2 cellular contexts compared by ENCODE assay signal in genomic region chr12:64656429-64656828, GRCh38.
TF ChIP-seq lines count a peak whose summit lies in the region.

No MANE protein-coding gene starts in this region.

TF ChIP-seq in HCT116, 20 proteins besides CTCF, POLR2A, EP300 and RAD21 (continued from another document):
- TF ChIP-seq ZBTB33 (IDR thresholded peaks at IDR 0.05; ENCODE audit: extremely low read depth, insufficient replicate concordance, low read length): no peak
- no peak for TF ChIP-seq EZH2phosphoT487 (IDR thresholded peaks at IDR 0.05; ENCODE audit: borderline replicate concordance)
- no peak for TF ChIP-seq FOSL1 (IDR thresholded peaks at IDR 0.05; ENCODE audit: low read depth)
- no peak for TF ChIP-seq ATF3 (IDR thresholded peaks at IDR 0.05)
- TF ChIP-seq EZH2 (IDR thresholded peaks at IDR 0.05): no peak
- no peak for TF ChIP-seq REST (IDR thresholded peaks at IDR 0.05; ENCODE audit: low read depth)
- no peak for TF ChIP-seq JUND (IDR thresholded peaks at IDR 0.05)
- no peak for TF ChIP-seq MAX (IDR thresholded peaks at IDR 0.05)
- no peak for TF ChIP-seq EGR1 (IDR thresholded peaks at IDR 0.05; ENCODE audit: low read depth)
- no peak for TF ChIP-seq POLR2AphosphoS5 (IDR thresholded peaks at IDR 0.05; ENCODE audit: low read depth, low read length)
- TF ChIP-seq ELF1 (IDR thresholded peaks at IDR 0.05; ENCODE audit: borderline replicate concordance, low read depth): no peak
- no peak for TF ChIP-seq YY1 (IDR thresholded peaks at IDR 0.05; ENCODE audit: extremely low read depth, insufficient replicate concordance, low read depth, low read length)
- no peak for TF ChIP-seq ZFX (IDR thresholded peaks at IDR 0.05)
- no peak for TF ChIP-seq SRF (IDR thresholded peaks at IDR 0.05; ENCODE audit: low read depth)
- no peak for TF ChIP-seq ZNF274 (IDR thresholded peaks at IDR 0.05; ENCODE audit: low read depth, low read length)
- TF ChIP-seq CBX3 (IDR thresholded peaks at IDR 0.05; ENCODE audit: low read depth): no peak
- TF ChIP-seq SP1 (IDR thresholded peaks at IDR 0.05; ENCODE audit: low read depth): no peak
- no peak for TF ChIP-seq TCF7L2 (IDR thresholded peaks at IDR 0.05; ENCODE audit: borderline replicate concordance, extremely low read depth, insufficient read depth, insufficient read length)

TF ChIP-seq in endothelial cell of umbilical vein, 7 proteins besides CTCF, POLR2A, EP300 and RAD21 (continued from another document):
- peak; percentile 17 for TF ChIP-seq GATA2 (IDR thresholded peaks at IDR 0.05; ENCODE audit: insufficient read depth, insufficient read length, low read depth, low read length)
